Comparison of ENCODE assay signal across 16 cellular contexts in genomic region chr3:23389089-23389488, GRCh38.
A peak's percentile ranks its signal among the peaks of the same experiment; 100 is the strongest.
DNase-seq lines count a peak whose midpoint lies in the region; ATAC-seq and TF ChIP-seq lines count a peak whose summit lies in the region.
"Had no signal": no experiment of that assay in that cellular context is flagged by ENCODE, and none has a peak within 500 bp of the region (broad histone marks: within the 10 kb centered on the region; RNA-seq: fewer than 3 reads in every experiment).

No MANE protein-coding gene starts in this region.

- H3K9me3 ChIP-seq in HEK293 (ENCODE audit: control insufficient read depth, insufficient read depth, low read depth, low read length) (no peaks in the 10 kb centered on the region), mucosa of rectum (ENCODE audit: control insufficient read depth in 2 of 2, low read length in 2 of 2) (no peaks in the 10 kb centered on the region)
- H3K9me3 ChIP-seq in effector memory CD4-positive, alpha-beta T cell (ENCODE audit: control insufficient read depth, low read length): no peaks in the 10 kb centered on the region
- H3K9me3 ChIP-seq: sigmoid colon had no signal

- H3K27me3 ChIP-seq in mucosa of rectum (ENCODE audit: control insufficient read depth in 2 of 2, insufficient read depth in 2 of 2, low read length in 2 of 2): no peaks in the 10 kb centered on the region
- no peaks in the 10 kb centered on the region for H3K27me3 ChIP-seq in effector memory CD4-positive, alpha-beta T cell (replicated peaks; ENCODE audit: control insufficient read depth, insufficient read depth, low read length, poor library complexity, severe bottlenecking)
- H3K27me3 ChIP-seq: BLaER1 treated with 17β-estradiol and CSF1 and Interleukin-3, amounts not matched to agents 10 nM and 100 nM; sigmoid colon had no signal

- POLR2A ChIA-PET in HEK293 (lab: Yijun Ruan, JAX): no interaction called here

- DNase-seq in NCI-H345 (lab: John Stamatoyannopoulos, UW) (peak; percentile 63), dermis blood vessel endothelial cell (peak; percentile 15), KG1 (lab: John Stamatoyannopoulos, UW) (no peak)
- no peak for DNase-seq in effector memory CD4-positive, alpha-beta T cell
- DNase-seq: activated T-cell treated with anti-CD3 and anti-CD28 coated beads, Interleukin-2, amount 50 U/mL, for 24 hours; GF-D8; GOT3; NCI-H187 treated with DMSO at 0.1 percent for 48 hours; sigmoid colon; stimulated activated naive CD4-positive, alpha-beta T cell; T-helper 17 cell had no signal

- no peak overlapping the region for H3K27ac ChIP-seq in HEK293 (ENCODE audit: extremely low read depth, low read depth, low read length)
- H3K27ac ChIP-seq in mucosa of rectum (ENCODE audit: low read depth in 2 of 2, low read length in 2 of 2): no peak overlapping the region
- H3K27ac ChIP-seq in effector memory CD4-positive, alpha-beta T cell (ENCODE audit: insufficient read depth, low read length, poor library complexity, severe bottlenecking): no peak overlapping the region
- H3K27ac ChIP-seq: BLaER1 treated with 17β-estradiol and CSF1 and Interleukin-3, amounts not matched to agents 10 nM and 100 nM; sigmoid colon had no signal

- CTCF ChIA-PET in HEK293 (lab: Yijun Ruan, JAX): interaction anchor here (0.6 kb wide), 1 partner anchor 123 kb away, joined by 3 read pairs; no protein-coding TSS in a partner anchor

- H3K4me1 ChIP-seq in HEK293 (ENCODE audit: control insufficient read depth, insufficient read depth, low read length) (peaks cover 13% of the 10 kb centered on the region; the same call in 1 of the 2 replicates), mucosa of rectum (ENCODE audit: control insufficient read depth in 2 of 2, insufficient read depth in 2 of 2, low read length in 2 of 2) (no peaks in the 10 kb centered on the region)
- no peaks in the 10 kb centered on the region for H3K4me1 ChIP-seq in effector memory CD4-positive, alpha-beta T cell (ENCODE audit: control insufficient read depth, insufficient read depth, low read length, poor library complexity, severe bottlenecking)

- H3K36me3 ChIP-seq in HEK293 (ENCODE audit: control insufficient read depth in 2 of 2, insufficient read depth in 1 of 2, low read length in 2 of 2) (no peaks in the 10 kb centered on the region), mucosa of rectum (ENCODE audit: control insufficient read depth in 2 of 2, insufficient read depth in 2 of 2, low read length in 2 of 2) (no peaks in the 10 kb centered on the region)
- H3K36me3 ChIP-seq in effector memory CD4-positive, alpha-beta T cell (ENCODE audit: control insufficient read depth, insufficient read depth, low read length): no peaks in the 10 kb centered on the region
- H3K36me3 ChIP-seq: sigmoid colon had no signal

- ATAC-seq in GM18873 (IDR thresholded peaks at IDR 0.05; ENCODE audit: low FRiP score, unreplicated experiment): no peak
- ATAC-seq: T-helper 17 cell had no signal

- H3K9ac ChIP-seq in mucosa of rectum (ENCODE audit: low read depth in 1 of 2, low read length in 2 of 2): no peak overlapping the region
- H3K9ac ChIP-seq: BLaER1 treated with 17β-estradiol and CSF1 and Interleukin-3, amounts not matched to agents 10 nM and 100 nM had no signal

- H3K4me3 ChIP-seq in HEK293 (ENCODE audit: low read depth, low read length) (no peak overlapping the region), mucosa of rectum (ENCODE audit: low read length in 2 of 2) (peak overlapping the region; percentile 4 to 20)
- H3K4me3 ChIP-seq in effector memory CD4-positive, alpha-beta T cell (ENCODE audit: insufficient read depth, low read depth, low read length, poor library complexity, severe bottlenecking): no peak overlapping the region
- H3K4me3 ChIP-seq: BLaER1 treated with 17β-estradiol and CSF1 and Interleukin-3, amounts not matched to agents 10 nM and 100 nM; lung; sigmoid colon had no signal

- no peak for TF ChIP-seq CTCF in HEK293 (tag by site-specific recombination; IDR thresholded peaks at IDR 0.05)

TF ChIP-seq in HEK293, 187 proteins besides CTCF, POLR2A, EP300 and RAD21:
- TF ChIP-seq ZNF654 (tag by site-specific recombination; IDR thresholded peaks at IDR 0.05; ENCODE audit: low read depth) (no peak), OSR2 (tag by site-specific recombination; IDR thresholded peaks at IDR 0.05) (peak; percentile 13; the same call in 1 of the 2 replicates)

Comparison
In these comparisons a context has a peak if more than half of its experiments do, and no peak if none do; other contexts are left out.
1. H3K4me3 ChIP-seq: peak in mucosa of rectum (2 of 2); none in HEK293 (single experiment) and effector memory CD4-positive, alpha-beta T cell (single experiment).
2. DNase-seq: peak in NCI-H345 (single experiment) and dermis blood vessel endothelial cell (single experiment); none in KG1 (single experiment) and effector memory CD4-positive, alpha-beta T cell (0 of 3).